In the genomic region with DNA sequence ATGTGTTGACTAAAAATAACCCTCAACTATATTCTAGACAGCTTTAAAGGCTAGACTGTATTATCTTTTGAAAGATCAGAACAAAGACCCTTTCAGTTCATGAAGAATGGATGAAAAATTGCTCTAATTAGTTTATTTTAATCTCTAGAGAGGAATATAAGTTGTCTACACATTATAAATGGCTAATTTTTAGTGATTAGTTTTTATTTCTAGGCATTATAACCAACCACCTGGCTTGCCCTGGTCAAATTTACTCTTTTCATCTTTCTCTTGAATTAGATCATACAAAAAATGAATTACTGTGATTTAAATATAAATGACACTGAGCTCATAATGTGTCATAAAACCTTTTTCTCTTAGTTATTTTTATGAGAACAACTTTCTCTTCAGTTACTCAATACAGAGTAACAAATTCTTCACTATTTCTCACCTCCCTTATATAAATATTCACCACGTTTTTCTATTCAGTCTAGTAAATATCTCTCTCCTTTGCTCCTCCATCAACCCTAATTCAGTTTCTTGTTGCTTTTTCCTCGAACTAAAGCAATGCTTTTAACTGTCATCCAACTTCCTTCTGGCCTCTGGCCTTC, we compare ENCODE assay signal across 19 cellular contexts.
"Had no signal": no experiment of that assay in that cellular context is flagged by ENCODE, and none has a peak within 500 bp of the region (broad histone marks: within the 10 kb centered on the region; RNA-seq: fewer than 3 reads in every experiment).

No MANE protein-coding gene starts in this region.

- DNase-seq: activated CD4-positive, alpha-beta memory T cell treated with anti-CD3 and anti-CD28 coated beads, Interleukin-2, amount 10 ng/mL, durations not matched to agents 7 days and 5 days; activated CD4-positive, alpha-beta T cell treated with anti-CD3 and anti-CD28 coated beads for 36 hours; activated naive CD4-positive, alpha-beta T cell treated with Interleukin-2 at 50 U/mL for 16 hours; dermis blood vessel endothelial cell; glutamatergic neuron; left colon; occipital lobe; right lobe of liver; spleen; stimulated activated CD4-positive, alpha-beta T cell treated with anti-CD3 and anti-CD28 coated beads, Interleukin-2, amount 100 ng/mL, for 24 hours; stimulated activated naive CD4-positive, alpha-beta T cell; T-helper 9 cell; upper lobe of right lung; WERI-Rb-1 had no signal

- H3K27ac ChIP-seq: right lobe of liver, spleen, upper lobe of right lung, WERI-Rb-1 had no signal

- H3K27me3 ChIP-seq: right lobe of liver, spleen, upper lobe of right lung had no signal

- H3K4me1 ChIP-seq: right lobe of liver, spleen, upper lobe of right lung had no signal

- ATAC-seq: activated CD4-positive, alpha-beta T cell treated with anti-CD3 and anti-CD28 coated beads for 36 hours; esophagus mucosa; left colon; right lobe of liver had no signal

- H3K36me3 ChIP-seq: right lobe of liver, spleen, upper lobe of right lung, WERI-Rb-1 had no signal

- H3K27ac Mint-ChIP-seq: activated CD4-positive, alpha-beta memory T cell treated with anti-CD3 and anti-CD28 coated beads, Interleukin-2, amount 10 ng/mL, durations not matched to agents 7 days and 5 days; activated CD4-positive, alpha-beta T cell treated with anti-CD3 and anti-CD28 coated beads for 36 hours; nephron; progenitor cell of endocrine pancreas had no signal

- H3K9me3 ChIP-seq: right lobe of liver, upper lobe of right lung had no signal

- H3K4me1 Mint-ChIP-seq: activated CD4-positive, alpha-beta memory T cell treated with anti-CD3 and anti-CD28 coated beads, Interleukin-2, amount 10 ng/mL, durations not matched to agents 7 days and 5 days; activated CD4-positive, alpha-beta T cell treated with anti-CD3 and anti-CD28 coated beads for 36 hours; central memory CD8-positive, alpha-beta T cell had no signal

- H3K4me3 Mint-ChIP-seq: activated CD4-positive, alpha-beta memory T cell treated with anti-CD3 and anti-CD28 coated beads, Interleukin-2, amount 10 ng/mL, durations not matched to agents 7 days and 5 days; activated CD4-positive, alpha-beta T cell treated with anti-CD3 and anti-CD28 coated beads for 36 hours; central memory CD8-positive, alpha-beta T cell; nephron had no signal

- H3K4me3 ChIP-seq: lung, right lobe of liver, spleen, upper lobe of right lung had no signal

- H3K27me3 Mint-ChIP-seq: activated CD4-positive, alpha-beta memory T cell treated with anti-CD3 and anti-CD28 coated beads, Interleukin-2, amount 10 ng/mL, durations not matched to agents 7 days and 5 days; activated CD4-positive, alpha-beta T cell treated with anti-CD3 and anti-CD28 coated beads for 36 hours; central memory CD8-positive, alpha-beta T cell; progenitor cell of endocrine pancreas had no signal
